ENCODE assay signal across 15 cellular contexts in genomic region chr11:34792143-34792542, GRCh38.
A peak's percentile ranks its signal among the peaks of the same experiment; 100 is the strongest.
DNase-seq lines count a peak whose midpoint lies in the region; ATAC-seq and TF ChIP-seq lines count a peak whose summit lies in the region.
"Had no signal": no experiment of that assay in that cellular context is flagged by ENCODE, and none has a peak within 500 bp of the region (broad histone marks: within the 10 kb centered on the region; RNA-seq: fewer than 3 reads in every experiment).

No MANE protein-coding gene starts in this region.

- H3K27ac Mint-ChIP-seq in activated T-cell treated with anti-CD3 and anti-CD28 coated beads, Interleukin-2, amount 50 U/mL, for 72 hours: no peak overlapping the region
- no peak overlapping the region for H3K27ac Mint-ChIP-seq in activated T-cell treated with anti-CD3 and anti-CD28 coated beads, Interleukin-2, amount 50 U/mL, for 24 hours
- peak overlapping the region; percentile 35 for H3K27ac Mint-ChIP-seq in endodermal cell
- H3K27ac Mint-ChIP-seq in stimulated activated memory B cell treated with anti-CD40 and anti-IgM and Interleukin-4, amounts not matched to agents 10 μg/mL and 1 μg/mL and 100 μg/mL, for 72 hours: no peak overlapping the region

- H3K9me3 Mint-ChIP-seq in activated T-cell treated with anti-CD3 and anti-CD28 coated beads, Interleukin-2, amount 50 U/mL, for 72 hours: peaks cover 2 to 13% of the 10 kb centered on the region in 2 donors
- peaks cover 7% of the 10 kb centered on the region for H3K9me3 Mint-ChIP-seq in activated T-cell treated with anti-CD3 and anti-CD28 coated beads, Interleukin-2, amount 50 U/mL, for 24 hours
- H3K9me3 Mint-ChIP-seq in endodermal cell: peaks cover 33% of the 10 kb centered on the region
- peaks cover 4% of the 10 kb centered on the region for H3K9me3 Mint-ChIP-seq in stimulated activated memory B cell treated with anti-CD40 and anti-IgM and Interleukin-4, amounts not matched to agents 10 μg/mL and 1 μg/mL and 100 μg/mL, for 72 hours

- DNase-seq in activated T-cell treated with anti-CD3 and anti-CD28 coated beads, Interleukin-2, amount 50 U/mL, for 72 hours: no peak
- no peak for DNase-seq in activated T-cell treated with anti-CD3 and anti-CD28 coated beads, Interleukin-2, amount 50 U/mL, for 24 hours
- DNase-seq in endodermal cell (peak; percentile 53), sciatic nerve (ENCODE audit: low spot score) (no peak)
- no peak for DNase-seq in activated CD8-positive, alpha-beta memory T cell treated with anti-CD3 and anti-CD28 coated beads for 24 hours
- DNase-seq: activated naive CD4-positive, alpha-beta T cell treated with anti-CD3 and anti-CD28 coated beads, Interleukin-2, amount 50 U/mL, for 16 hours; cerebellar nuclear complex; GF-D8; NCI-H524; RPMI8226 had no signal

- ATAC-seq in activated T-cell treated with anti-CD3 and anti-CD28 coated beads, Interleukin-2, amount 50 U/mL, for 72 hours (replicated peaks in 1 of 2): peak in 1 of 2 donors; percentile 15
- ATAC-seq in sciatic nerve: peak; percentile 63
- no peak for ATAC-seq in HG02678 (IDR thresholded peaks at IDR 0.05; ENCODE audit: unreplicated experiment)
- ATAC-seq in stimulated activated memory B cell treated with anti-CD40 and anti-IgM and Interleukin-4, amounts not matched to agents 10 μg/mL and 1 μg/mL and 100 μg/mL, for 72 hours: no peak
- ATAC-seq: A549 had no signal

- H3K4me3 ChIP-seq in endodermal cell (ENCODE audit: low read length): no peak overlapping the region
- H3K4me3 ChIP-seq: A549, lung had no signal

- intact Hi-C loops in sciatic nerve (cut with DNase I): no loop called here

- peaks cover 10% of the 10 kb centered on the region for H3K4me1 Mint-ChIP-seq in activated T-cell treated with anti-CD3 and anti-CD28 coated beads, Interleukin-2, amount 50 U/mL, for 72 hours (ENCODE audit: low read depth)
- H3K4me1 Mint-ChIP-seq in activated T-cell treated with anti-CD3 and anti-CD28 coated beads, Interleukin-2, amount 50 U/mL, for 24 hours (ENCODE audit: low read depth): peaks cover 2% of the 10 kb centered on the region
- H3K4me1 Mint-ChIP-seq in endodermal cell: peaks cover 22% of the 10 kb centered on the region
- no peaks in the 10 kb centered on the region for H3K4me1 Mint-ChIP-seq in stimulated activated memory B cell treated with anti-CD40 and anti-IgM and Interleukin-4, amounts not matched to agents 10 μg/mL and 1 μg/mL and 100 μg/mL, for 72 hours

- H3K27ac ChIP-seq in endodermal cell (ENCODE audit: low read depth, low read length): no peak overlapping the region

- H3K4me3 Mint-ChIP-seq in activated T-cell treated with anti-CD3 and anti-CD28 coated beads, Interleukin-2, amount 50 U/mL, for 72 hours: peak overlapping the region; percentile 24 to 39
- H3K4me3 Mint-ChIP-seq in activated T-cell treated with anti-CD3 and anti-CD28 coated beads, Interleukin-2, amount 50 U/mL, for 24 hours: no peak overlapping the region
- no peak overlapping the region for H3K4me3 Mint-ChIP-seq in endodermal cell
- no peak overlapping the region for H3K4me3 Mint-ChIP-seq in stimulated activated memory B cell treated with anti-CD40 and anti-IgM and Interleukin-4, amounts not matched to agents 10 μg/mL and 1 μg/mL and 100 μg/mL, for 72 hours

- 76 to 82% methylated on average over 3 to 4 of the region's 4 CpGs for WGBS in endodermal cell (ENCODE audit: insufficient coverage in 1 of 2, insufficient read length in 1 of 2), 2 experiments

- H3K36me3 ChIP-seq in endodermal cell (ENCODE audit: control insufficient read depth, insufficient read depth, low read length): peaks cover 13% of the 10 kb centered on the region

- peaks cover 41% of the 10 kb centered on the region for H3K9me3 ChIP-seq in endodermal cell (ENCODE audit: control insufficient read depth, low read length)
- H3K9me3 ChIP-seq: A549 had no signal

- H3K4me1 ChIP-seq in endodermal cell (ENCODE audit: control insufficient read depth, insufficient read depth, low read length): no peaks in the 10 kb centered on the region

- H3K27me3 ChIP-seq in endodermal cell (ENCODE audit: control insufficient read depth, insufficient read depth, low read length, poor library complexity, severe bottlenecking): no peaks in the 10 kb centered on the region

- peaks cover 2 to 5% of the 10 kb centered on the region in 2 donors for H3K36me3 Mint-ChIP-seq in activated T-cell treated with anti-CD3 and anti-CD28 coated beads, Interleukin-2, amount 50 U/mL, for 72 hours (ENCODE audit: insufficient read depth in 2 of 2)
- H3K36me3 Mint-ChIP-seq in activated T-cell treated with anti-CD3 and anti-CD28 coated beads, Interleukin-2, amount 50 U/mL, for 24 hours (ENCODE audit: low read depth): no peaks in the 10 kb centered on the region
- peaks cover 45% of the 10 kb centered on the region for H3K36me3 Mint-ChIP-seq in endodermal cell (ENCODE audit: low read depth)
- H3K36me3 Mint-ChIP-seq in stimulated activated memory B cell treated with anti-CD40 and anti-IgM and Interleukin-4, amounts not matched to agents 10 μg/mL and 1 μg/mL and 100 μg/mL, for 72 hours: no peaks in the 10 kb centered on the region

- H3K9ac ChIP-seq in endodermal cell (ENCODE audit: extremely low read depth, low read length, poor library complexity, severe bottlenecking): no peak overlapping the region

- peaks cover 15% of the 10 kb centered on the region for H3K27me3 Mint-ChIP-seq in activated T-cell treated with anti-CD3 and anti-CD28 coated beads, Interleukin-2, amount 50 U/mL, for 72 hours (ENCODE audit: low read depth)
- peaks cover 25% of the 10 kb centered on the region for H3K27me3 Mint-ChIP-seq in activated T-cell treated with anti-CD3 and anti-CD28 coated beads, Interleukin-2, amount 50 U/mL, for 24 hours
- no peaks in the 10 kb centered on the region for H3K27me3 Mint-ChIP-seq in endodermal cell (ENCODE audit: insufficient read depth)
- H3K27me3 Mint-ChIP-seq in stimulated activated memory B cell treated with anti-CD40 and anti-IgM and Interleukin-4, amounts not matched to agents 10 μg/mL and 1 μg/mL and 100 μg/mL, for 72 hours: peaks cover 11% of the 10 kb centered on the region

- TF ChIP-seq CTCF in LNCAP (IDR thresholded peaks at IDR 0.05) (peak; percentile 20; the same call in 1 of the 2 replicates), endodermal cell (conservative IDR thresholded peaks at IDR 0.05) (peak; percentile 68)

Comparison
In these comparisons a context has a peak if more than half of its experiments do, and no peak if none do; other contexts are left out.
1. H3K4me3 Mint-ChIP-seq: peak in activated T-cell treated with anti-CD3 and anti-CD28 coated beads, Interleukin-2, amount 50 U/mL, for 72 hours (2 of 2); none in activated T-cell treated with anti-CD3 and anti-CD28 coated beads, Interleukin-2, amount 50 U/mL, for 24 hours (single experiment), endodermal cell (single experiment) and stimulated activated memory B cell treated with anti-CD40 and anti-IgM and Interleukin-4, amounts not matched to agents 10 μg/mL and 1 μg/mL and 100 μg/mL, for 72 hours (single experiment).